ENCODE assay signal across 10 cellular contexts in genomic region chr22:46673677-46674236, GRCh38. TPM values are rescaled to one million over a fixed set of nuclear protein-coding genes. Genes with fewer than 3 reads are reported as not detected.
DNase-seq lines count a peak whose midpoint lies in the region; ATAC-seq and TF ChIP-seq lines count a peak whose summit lies in the region.
"Had no signal": no experiment of that assay in that cellular context is flagged by ENCODE, and none has a peak within 500 bp of the region (broad histone marks: within the 10 kb centered on the region; RNA-seq: fewer than 3 reads in every experiment).

No MANE protein-coding gene starts in this region.

- no peaks in the 10 kb centered on the region for H3K27me3 ChIP-seq in left ventricle myocardium inferior (ENCODE audit: low read depth)
- H3K27me3 ChIP-seq in naive thymus-derived CD4-positive, alpha-beta T cell (ENCODE audit: control insufficient read depth in 2 of 2, insufficient read depth in 2 of 2, low read length in 2 of 2), result no peaks in the 10 kb centered on the region
- H3K27me3 ChIP-seq: breast epithelium had no signal

- peak overlapping the region; percentile 94 for H3K27ac Mint-ChIP-seq in activated T-cell treated with anti-CD3 and anti-CD28 coated beads, Interleukin-2, amount 50 U/mL, for 24 hours
- H3K27ac Mint-ChIP-seq in naive thymus-derived CD4-positive, alpha-beta T cell, result peak overlapping the region; percentile 92 to 99 (median 94)

- TF ChIP-seq CTCF in left ventricle myocardium inferior (IDR thresholded peaks at IDR 0.05; ENCODE audit: borderline replicate concordance), result no peak

- peaks cover 56% of the 10 kb centered on the region for H3K4me1 Mint-ChIP-seq in activated T-cell treated with anti-CD3 and anti-CD28 coated beads, Interleukin-2, amount 50 U/mL, for 24 hours (ENCODE audit: low read depth)
- H3K4me1 Mint-ChIP-seq in naive thymus-derived CD4-positive, alpha-beta T cell, result peaks cover 24 to 36% (median 31%) of the 10 kb centered on the region in 7 donors

- POLR2A ChIA-PET in naive thymus-derived CD4-positive, alpha-beta T cell (lab: Charles Lee), result interaction anchor here (0.9 kb wide), 1 partner anchor 62 kb away, joined by 3 read pairs; no protein-coding TSS in a partner anchor

- intact Hi-C loops in left ventricle myocardium inferior (cut with micrococcal nuclease), result loop anchor here (10.0 kb wide), 1 partner anchor 109 kb away; no protein-coding TSS in a partner anchor
- intact Hi-C loops in cardiac septum (cut with DNase I), result no loop called here
- intact Hi-C loops in naive thymus-derived CD4-positive, alpha-beta T cell (cut with micrococcal nuclease), result loop anchor here (1.0 to 2.0 kb wide), 8 partner anchors 19 to 118 kb away; partner anchors contain the start of gene CERK (in 2 of the 2)

- peak overlapping the region; percentile 76 for H3K27ac ChIP-seq in left ventricle myocardium inferior (replicated peaks)
- H3K27ac ChIP-seq in naive thymus-derived CD4-positive, alpha-beta T cell (ENCODE audit: low read depth, low read length), result peak overlapping the region; percentile 71

- peaks cover 60% of the 10 kb centered on the region for H3K36me3 ChIP-seq in left ventricle myocardium inferior
- peaks cover 0 to 10% (median 0%) of the 10 kb centered on the region in 3 experiments for H3K36me3 ChIP-seq in naive thymus-derived CD4-positive, alpha-beta T cell (ENCODE audit: control insufficient read depth in 2 of 3, insufficient read depth in 3 of 3, low read length in 3 of 3)
- H3K36me3 ChIP-seq: breast epithelium had no signal

- peak overlapping the region; percentile 80 for H3K4me3 Mint-ChIP-seq in activated T-cell treated with anti-CD3 and anti-CD28 coated beads, Interleukin-2, amount 50 U/mL, for 24 hours
- peak overlapping the region; percentile 88 to 98 (median 92) for H3K4me3 Mint-ChIP-seq in naive thymus-derived CD4-positive, alpha-beta T cell

- DNase-seq in left ventricle myocardium inferior (no peak), cardiac septum (ENCODE audit: low spot score) (no peak), NCI-H2227 treated with DMSO at 0.1 percent for 48 hours (lab: John Stamatoyannopoulos, UW) (no peak)
- DNase-seq in activated T-cell treated with anti-CD3 and anti-CD28 coated beads, Interleukin-2, amount 50 U/mL, for 24 hours, result no peak
- DNase-seq in naive thymus-derived CD4-positive, alpha-beta T cell, result peak in 1 of 9 donors; percentile 56
- DNase-seq: NCI-H2029 had no signal

- H3K27me3 Mint-ChIP-seq in activated T-cell treated with anti-CD3 and anti-CD28 coated beads, Interleukin-2, amount 50 U/mL, for 24 hours, result no peaks in the 10 kb centered on the region
- no peaks in the 10 kb centered on the region for H3K27me3 Mint-ChIP-seq in naive thymus-derived CD4-positive, alpha-beta T cell

- peaks cover 78% of the 10 kb centered on the region for H3K4me1 ChIP-seq in left ventricle myocardium inferior
- peaks cover 12 to 32% of the 10 kb centered on the region in 2 donors for H3K4me1 ChIP-seq in naive thymus-derived CD4-positive, alpha-beta T cell (ENCODE audit: control insufficient read depth in 2 of 2, insufficient read depth in 2 of 2, low read length in 2 of 2)
- H3K4me1 ChIP-seq: breast epithelium had no signal

- ATAC-seq in naive thymus-derived CD4-positive, alpha-beta T cell, result peak; percentile 36
- no peak for ATAC-seq in GM21717 (IDR thresholded peaks at IDR 0.05; ENCODE audit: unreplicated experiment)
- no peak for ATAC-seq in GM21447 (IDR thresholded peaks at IDR 0.05; ENCODE audit: unreplicated experiment)
- no peak for ATAC-seq in HG02571 (IDR thresholded peaks at IDR 0.05; ENCODE audit: unreplicated experiment)

- H3K4me3 ChIP-seq in left ventricle myocardium inferior, result peak overlapping the region; percentile 56
- peak overlapping the region; percentile 73 for H3K4me3 ChIP-seq in naive thymus-derived CD4-positive, alpha-beta T cell (ENCODE audit: low read length)

- peaks cover 29% of the 10 kb centered on the region for H3K36me3 Mint-ChIP-seq in activated T-cell treated with anti-CD3 and anti-CD28 coated beads, Interleukin-2, amount 50 U/mL, for 24 hours (ENCODE audit: low read depth)
- peaks cover 0 to 7% (median 2%) of the 10 kb centered on the region in 5 donors for H3K36me3 Mint-ChIP-seq in naive thymus-derived CD4-positive, alpha-beta T cell

- H3K9me3 Mint-ChIP-seq in activated T-cell treated with anti-CD3 and anti-CD28 coated beads, Interleukin-2, amount 50 U/mL, for 24 hours, result no peaks in the 10 kb centered on the region
- H3K9me3 Mint-ChIP-seq in naive thymus-derived CD4-positive, alpha-beta T cell, result no peaks in the 10 kb centered on the region

- CTCF ChIA-PET in naive thymus-derived CD4-positive, alpha-beta T cell (lab: Charles Lee), result no interaction called here

- H3K9me3 ChIP-seq in left ventricle myocardium inferior (replicated peaks), result no peaks in the 10 kb centered on the region
- H3K9me3 ChIP-seq in naive thymus-derived CD4-positive, alpha-beta T cell (ENCODE audit: control insufficient read depth in 2 of 3, low read length in 3 of 3), result no peaks in the 10 kb centered on the region
- H3K9me3 ChIP-seq: breast epithelium had no signal

RNA-seq across cellular contexts. Expression of gene GRAMD4, which starts 53.6 kb away (rescaled TPM):
- total RNA-seq in left ventricle myocardium inferior (77.6 TPM), cardiac septum (64.8 TPM)
- total RNA-seq in naive thymus-derived CD4-positive, alpha-beta T cell, result 10 to 100 TPM; 13.9 to 48.5 (median 15.6) TPM
- polyA plus RNA-seq in naive thymus-derived CD4-positive, alpha-beta T cell, result 1 to 10 TPM; 2.1 to 2.8 TPM
